8 cellular contexts compared by ENCODE assay signal in the genomic region with DNA sequence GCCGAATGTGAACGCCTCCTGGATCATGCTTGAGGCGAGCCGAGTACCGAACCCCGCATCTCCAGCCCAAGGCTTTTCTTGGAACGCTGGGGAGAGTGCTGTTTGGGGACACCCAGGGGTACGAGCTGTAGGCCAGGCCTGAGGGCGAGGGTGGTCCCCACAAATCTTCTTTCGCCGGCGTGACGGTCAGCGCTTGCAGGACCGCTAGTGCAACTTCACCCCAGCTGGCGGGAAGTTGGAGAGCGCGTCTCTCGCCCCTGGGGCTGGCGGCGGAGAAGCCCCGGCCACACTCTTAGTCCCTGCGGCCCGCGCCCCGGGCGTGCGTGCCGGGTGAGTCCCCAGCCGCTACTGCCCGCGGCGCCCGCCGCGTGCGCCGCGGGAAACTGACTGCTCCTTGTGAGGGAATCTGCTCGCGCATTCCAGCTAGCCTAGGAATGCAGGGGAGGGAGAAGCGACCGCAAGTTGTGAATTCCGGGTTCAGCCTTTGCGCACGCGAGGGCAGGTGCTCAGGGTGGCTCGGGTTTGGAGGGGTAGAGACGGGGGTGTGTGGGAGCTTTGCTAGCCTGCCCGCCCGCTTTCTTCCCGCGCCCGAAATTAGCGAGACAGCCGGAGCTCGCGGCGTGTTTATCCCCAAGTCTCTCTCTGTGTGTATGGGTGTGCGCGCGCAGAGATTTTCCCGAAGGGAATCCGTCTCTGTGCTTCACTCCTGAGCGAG. TPM values are rescaled to one million over a fixed set of nuclear protein-coding genes. Genes with fewer than 3 reads are reported as not detected.
DNase-seq lines count a peak whose midpoint lies in the region; ATAC-seq and TF ChIP-seq lines count a peak whose summit lies in the region.

No MANE protein-coding gene starts in this region.

- H3K4me3 Mint-ChIP-seq in stimulated activated effector memory CD8-positive, alpha-beta T cell treated with anti-CD3 and anti-CD28 coated beads, Interleukin-12 subunit alpha, Interleukin-12 subunit beta, amount 100 ng/mL, for 72 hours: peak overlapping the region; percentile 68

- H3K4me2 ChIP-seq in DOHH2 (ENCODE audit: low read length): peak overlapping the region; percentile 98

- intact Hi-C loops in ascending aorta (cut with DNase I): no loop called here

- peaks cover 7% of the 10 kb centered on the region; the same call in 1 of the 2 replicates for H4K20me1 ChIP-seq in DOHH2 (ENCODE audit: control insufficient read depth, insufficient read depth, low read depth, low read length)

- DNase-seq in Jurkat, Clone E6-1 (ENCODE audit: low read depth, low spot score): no peak
- DNase-seq in ascending aorta (ENCODE audit: low spot score in 2 of 2) (no peak), NCI-H187 treated with DMSO at 0.1 percent for 48 hours (lab: John Stamatoyannopoulos, UW) (no peak)
- DNase-seq in stimulated activated effector memory CD8-positive, alpha-beta T cell treated with anti-CD3 and anti-CD28 coated beads, Interleukin-12 subunit alpha, Interleukin-12 subunit beta, amount 100 ng/mL, for 72 hours (ENCODE audit: low spot score in 2 of 2): peak in 1 of 2 donors; percentile 63

- H3K79me2 ChIP-seq in DOHH2 (ENCODE audit: control insufficient read depth, low read length): peaks cover 3% of the 10 kb centered on the region; the same call in 1 of the 2 replicates

- no peaks in the 10 kb centered on the region for H3K9me3 Mint-ChIP-seq in stimulated activated effector memory CD8-positive, alpha-beta T cell treated with anti-CD3 and anti-CD28 coated beads, Interleukin-12 subunit alpha, Interleukin-12 subunit beta, amount 100 ng/mL, for 72 hours

- H3K27ac ChIP-seq in DOHH2 (ENCODE audit: low read depth, low read length) (peak overlapping the region; percentile 57), ascending aorta (no peak overlapping the region)

- H3K9me3 ChIP-seq in DOHH2 (ENCODE audit: control insufficient read depth, insufficient read depth, low read length): peaks cover 4% of the 10 kb centered on the region; the same call in 1 of the 2 replicates
- H3K9me3 ChIP-seq in ascending aorta: no peaks in the 10 kb centered on the region
- H3K9me3 ChIP-seq in iPS-18c (ENCODE audit: control insufficient read depth, insufficient read depth, low read length): peaks cover 6% of the 10 kb centered on the region

- TF ChIP-seq CTCF in DOHH2 (IDR thresholded peaks at IDR 0.05; ENCODE audit: low read depth, low read length, poor library complexity, severe bottlenecking) (no peak), ascending aorta (IDR thresholded peaks at IDR 0.05) (no peak)

- H3K9me2 ChIP-seq in DOHH2 (replicated peaks; ENCODE audit: control insufficient read depth, low read length): no peaks in the 10 kb centered on the region

- peaks cover 35% of the 10 kb centered on the region for H3K4me1 Mint-ChIP-seq in stimulated activated effector memory CD8-positive, alpha-beta T cell treated with anti-CD3 and anti-CD28 coated beads, Interleukin-12 subunit alpha, Interleukin-12 subunit beta, amount 100 ng/mL, for 72 hours

- H3K27me3 ChIP-seq in DOHH2 (ENCODE audit: control insufficient read depth, low read length) (peaks cover 32% of the 10 kb centered on the region), ascending aorta (peaks cover 56% of the 10 kb centered on the region)

- no peaks in the 10 kb centered on the region for H3K36me3 Mint-ChIP-seq in stimulated activated effector memory CD8-positive, alpha-beta T cell treated with anti-CD3 and anti-CD28 coated beads, Interleukin-12 subunit alpha, Interleukin-12 subunit beta, amount 100 ng/mL, for 72 hours

- ATAC-seq in stimulated activated effector memory CD8-positive, alpha-beta T cell treated with anti-CD3 and anti-CD28 coated beads, Interleukin-12 subunit alpha, Interleukin-12 subunit beta, amount 100 ng/mL, for 72 hours: peak; percentile 39
- ATAC-seq in HG03457 (IDR thresholded peaks at IDR 0.05; ENCODE audit: unreplicated experiment): no peak
- no peak for ATAC-seq in HG03196 (IDR thresholded peaks at IDR 0.05; ENCODE audit: unreplicated experiment)

- H3F3A ChIP-seq in DOHH2 (ENCODE audit: control insufficient read depth, insufficient read depth): peaks cover 7% of the 10 kb centered on the region

- peak overlapping the region; percentile 87 for H3K4me3 ChIP-seq in DOHH2 (ENCODE audit: low read length)
- peak overlapping the region; percentile 57 for H3K4me3 ChIP-seq in Jurkat, Clone E6-1 (ENCODE audit: low read length)
- peak overlapping the region; percentile 62 to 71 for H3K4me3 ChIP-seq in ascending aorta
- peak overlapping the region; percentile 55 for H3K4me3 ChIP-seq in iPS-18c (ENCODE audit: insufficient read depth, low read depth, low read length)

- H3K36me3 ChIP-seq in DOHH2 (ENCODE audit: control insufficient read depth, low read length): no peaks in the 10 kb centered on the region
- H3K36me3 ChIP-seq in ascending aorta: no peaks in the 10 kb centered on the region

- H3K27ac Mint-ChIP-seq in stimulated activated effector memory CD8-positive, alpha-beta T cell treated with anti-CD3 and anti-CD28 coated beads, Interleukin-12 subunit alpha, Interleukin-12 subunit beta, amount 100 ng/mL, for 72 hours: no peak overlapping the region

- H3K4me1 ChIP-seq in DOHH2 (ENCODE audit: control insufficient read depth, low read length) (peaks cover 50% of the 10 kb centered on the region), ascending aorta (peaks cover 24 to 47% of the 10 kb centered on the region in 2 donors)

RNA-seq across cellular contexts. Expression of gene LHX4, which starts 0.9 kb away (rescaled TPM):
- 0.93 TPM for polyA plus RNA-seq in Jurkat, Clone E6-1 (2012; ENCODE audit: insufficient read depth, insufficient read length)
- total RNA-seq in ascending aorta: not detected
